20 cellular contexts compared by ENCODE assay signal in genomic region chr6:132199343-132199742, GRCh38.
DNase-seq lines count a peak whose midpoint lies in the region; ATAC-seq and TF ChIP-seq lines count a peak whose summit lies in the region.
"Had no signal": no experiment of that assay in that cellular context is flagged by ENCODE, and none has a peak within 500 bp of the region (broad histone marks: within the 10 kb centered on the region; RNA-seq: fewer than 3 reads in every experiment).

No MANE protein-coding gene starts in this region.

- H3K9me3 ChIP-seq in heart right ventricle: peaks cover 0 to 11% (median 0%) of the 10 kb centered on the region in 11 donors
- H3K9me3 ChIP-seq in left lung: no peaks in the 10 kb centered on the region
- no peaks in the 10 kb centered on the region for H3K9me3 ChIP-seq in vagina
- H3K9me3 ChIP-seq: A549, colonic mucosa, gastrocnemius medialis had no signal

- intact Hi-C loops in heart right ventricle (cut with DNase I): no loop called here
- intact Hi-C loops in cardiac septum (cut with DNase I): no loop called here
- intact Hi-C loops in left lung (cut with DNase I): no loop called here
- intact Hi-C loops in vagina (cut with DNase I): no loop called here

- TF ChIP-seq POLR2A in vagina (IDR thresholded peaks at IDR 0.05): no peak

- ATAC-seq in heart right ventricle (peak in 2 of 8 donors; percentile 31 to 38), left lung (peak; percentile 17), HG03460 (IDR thresholded peaks at IDR 0.05; ENCODE audit: unreplicated experiment) (no peak), HG02610 (IDR thresholded peaks at IDR 0.05; ENCODE audit: unreplicated experiment) (no peak)
- ATAC-seq: A549, gastrocnemius medialis, GM12878, GM23338 had no signal

- H3K36me3 ChIP-seq in heart right ventricle (no peaks in the 10 kb centered on the region), left lung (no peaks in the 10 kb centered on the region), vagina (no peaks in the 10 kb centered on the region)
- H3K36me3 ChIP-seq: colonic mucosa, gastrocnemius medialis had no signal

- 73 to 78% methylated on average over 3 of the region's 3 CpGs for WGBS in heart right ventricle, 2 donors

- H3K27ac ChIP-seq in heart right ventricle: peak overlapping the region in 7 of 10 donors; percentile 22 to 71 (median 61)
- H3K27ac ChIP-seq in left lung: no peak overlapping the region
- H3K27ac ChIP-seq in vagina: peak overlapping the region; percentile 33
- H3K27ac ChIP-seq: A549, colonic mucosa had no signal

- DNase-seq in heart right ventricle: no peak
- DNase-seq in cardiac septum (ENCODE audit: low spot score): no peak
- DNase-seq in astrocyte of the spinal cord (ENCODE audit: low read depth, low spot score): peak; percentile 89
- no peak for DNase-seq in left lung
- DNase-seq in vagina (ENCODE audit: extremely low spot score in 2 of 2): no peak
- no peak for DNase-seq in D341Med (ENCODE audit: low spot score)
- DNase-seq: activated CD8-positive, alpha-beta memory T cell treated with anti-CD3 and anti-CD28 coated beads for 24 hours; activated naive CD4-positive, alpha-beta T cell treated with anti-CD3 and anti-CD28 coated beads, Interleukin-2, amount 10 ng/mL, durations not matched to agents 7 days and 5 days; colonic mucosa; DMS 273 treated with DMSO at 0.1 percent for 48 hours; gastrocnemius medialis; left cardiac atrium; NCI-H1417; NCI-H524; small intestine had no signal

- TF ChIP-seq CTCF in heart right ventricle (IDR thresholded peaks at IDR 0.05) (no peak), astrocyte of the spinal cord (IDR thresholded peaks at IDR 0.05; ENCODE audit: low read depth, low read length) (no peak), left lung (IDR thresholded peaks at IDR 0.05) (no peak), vagina (IDR thresholded peaks at IDR 0.05) (no peak)

- no peaks in the 10 kb centered on the region for H3K27me3 ChIP-seq in heart right ventricle
- no peaks in the 10 kb centered on the region for H3K27me3 ChIP-seq in left lung
- H3K27me3 ChIP-seq in vagina: no peaks in the 10 kb centered on the region
- H3K27me3 ChIP-seq: colonic mucosa, gastrocnemius medialis had no signal

- in situ Hi-C loops in astrocyte of the spinal cord (cut with HindIII; ENCODE audit: low sequenced_read_pairs): no loop called here

- H3K4me1 ChIP-seq in heart right ventricle (peaks cover 0 to 23% (median 13%) of the 10 kb centered on the region in 9 donors), left lung (no peaks in the 10 kb centered on the region), vagina (peaks cover 9% of the 10 kb centered on the region)
- H3K4me1 ChIP-seq: colonic mucosa had no signal

- H3K4me3 ChIP-seq in heart right ventricle (no peak overlapping the region), astrocyte of the spinal cord (ENCODE audit: low read depth, low read length) (no peak overlapping the region), left lung (no peak overlapping the region), vagina (no peak overlapping the region)
- H3K4me3 ChIP-seq: A549, colonic mucosa, gastrocnemius medialis, GM12878, GM23338 had no signal

Comparison
In these comparisons a context has a peak if more than half of its experiments do, and no peak if none do; other contexts are left out.
1. H3K27ac ChIP-seq: peak in heart right ventricle (7 of 10) and vagina (single experiment); none in left lung (0 of 2).